In the genomic region with DNA sequence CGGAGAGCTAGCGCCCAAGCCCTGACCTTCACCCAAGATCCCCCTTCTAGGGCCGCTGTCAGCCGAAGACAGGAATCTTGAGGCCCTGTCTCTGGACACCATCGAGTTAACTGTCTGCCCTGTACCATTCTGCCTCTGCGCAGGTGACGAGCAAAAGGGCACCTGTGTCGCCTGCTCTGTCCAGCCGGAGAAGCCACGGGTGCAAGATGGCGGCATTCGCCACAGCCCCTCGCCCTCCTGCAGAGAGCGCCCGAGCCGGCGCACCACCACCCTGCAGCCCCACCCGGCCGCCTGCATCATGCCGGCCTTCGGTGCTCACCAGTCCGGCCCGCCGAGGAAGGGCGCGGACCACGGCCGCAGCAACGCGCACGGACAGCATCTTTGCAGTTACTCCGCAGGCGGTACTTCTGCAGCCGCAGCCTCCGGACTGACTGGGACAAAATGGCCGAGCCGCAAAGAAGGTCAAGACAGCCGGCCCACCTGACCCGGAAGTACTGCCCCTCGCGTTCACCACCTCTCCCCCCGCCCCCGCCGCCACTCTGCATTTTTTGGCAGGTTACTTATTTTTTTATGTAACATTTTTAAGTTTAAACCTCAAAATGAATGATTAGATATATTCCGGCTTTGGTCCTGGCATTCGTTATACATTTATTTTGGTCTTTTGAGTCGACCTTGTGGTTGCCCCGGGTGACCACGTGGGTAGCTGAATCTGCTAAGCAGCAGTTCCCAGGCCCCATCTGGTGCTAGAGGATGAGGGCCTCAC, we compare ENCODE assay signal across 1 cellular context.
TF ChIP-seq lines count a peak whose summit lies in the region.

Gene ATP5F1A, minus strand, starts transcription at position 444 of the 763 bp plus-strand sequence. Its CDS starts 65 bp downstream, at position 379.

TF ChIP-seq in HepG2, 621 proteins besides CTCF, POLR2A, EP300 and RAD21 (continued from another document):
- TF ChIP-seq UBTF (CRISPR knock-in tag; IDR thresholded peaks at IDR 0.05) (peak; percentile 86), ZNF614 (CRISPR knock-in tag; IDR thresholded peaks at IDR 0.05; ENCODE audit: borderline replicate concordance) (peak; percentile 54; the same call in 1 of the 2 replicates), ZNF747 (CRISPR knock-in tag; IDR thresholded peaks at IDR 0.05; ENCODE audit: borderline replicate concordance) (peak; percentile 60; the same call in 1 of the 2 replicates), ATF5 (CRISPR knock-in tag; IDR thresholded peaks at IDR 0.05; ENCODE audit: low read depth) (0 out of 2 replicates have a peak, but pooled peaks have one; percentile 31), IRF2 (CRISPR knock-in tag; IDR thresholded peaks at IDR 0.05) (peak; percentile 71), SIX4 (CRISPR knock-in tag; IDR thresholded peaks at IDR 0.05) (no peak), ZFP37 (CRISPR knock-in tag; IDR thresholded peaks at IDR 0.05; ENCODE audit: borderline replicate concordance) (0 out of 2 replicates have a peak, but pooled peaks have one; percentile 35), ARNTL (CRISPR knock-in tag; IDR thresholded peaks at IDR 0.05) (peak; percentile 54; the same call in 1 of the 2 replicates), ZSCAN29 (CRISPR knock-in tag; conservative IDR thresholded peaks at IDR 0.05) (no peak), RFXAP (CRISPR knock-in tag; IDR thresholded peaks at IDR 0.05; ENCODE audit: borderline replicate concordance) (peak; percentile 60; the same call in 1 of the 2 replicates), SALL1 (CRISPR knock-in tag; IDR thresholded peaks at IDR 0.05) (peak; percentile 88), ZSCAN21 (CRISPR knock-in tag; IDR thresholded peaks at IDR 0.05; ENCODE audit: borderline replicate concordance) (peak; percentile 39; the same call in 1 of the 2 replicates), KAT7 (CRISPR knock-in tag; IDR thresholded peaks at IDR 0.05; ENCODE audit: borderline replicate concordance) (peak; percentile 64; the same call in 1 of the 2 replicates), GATAD1 (CRISPR knock-in tag; IDR thresholded peaks at IDR 0.05) (peak; percentile 79), ZNF142 (CRISPR knock-in tag; IDR thresholded peaks at IDR 0.05) (peak; percentile 78), RXRA (CRISPR knock-in tag; IDR thresholded peaks at IDR 0.05) (peak; percentile 71; the same call in 1 of the 2 replicates), ZNF44 (CRISPR knock-in tag; IDR thresholded peaks at IDR 0.05) (peak; percentile 76; the same call in 1 of the 2 replicates), XRCC5 (optimal IDR thresholded peaks at IDR 0.05; ENCODE audit: low read length) (peak; percentile 68)
- TF ChIP-seq, protein P1, sequence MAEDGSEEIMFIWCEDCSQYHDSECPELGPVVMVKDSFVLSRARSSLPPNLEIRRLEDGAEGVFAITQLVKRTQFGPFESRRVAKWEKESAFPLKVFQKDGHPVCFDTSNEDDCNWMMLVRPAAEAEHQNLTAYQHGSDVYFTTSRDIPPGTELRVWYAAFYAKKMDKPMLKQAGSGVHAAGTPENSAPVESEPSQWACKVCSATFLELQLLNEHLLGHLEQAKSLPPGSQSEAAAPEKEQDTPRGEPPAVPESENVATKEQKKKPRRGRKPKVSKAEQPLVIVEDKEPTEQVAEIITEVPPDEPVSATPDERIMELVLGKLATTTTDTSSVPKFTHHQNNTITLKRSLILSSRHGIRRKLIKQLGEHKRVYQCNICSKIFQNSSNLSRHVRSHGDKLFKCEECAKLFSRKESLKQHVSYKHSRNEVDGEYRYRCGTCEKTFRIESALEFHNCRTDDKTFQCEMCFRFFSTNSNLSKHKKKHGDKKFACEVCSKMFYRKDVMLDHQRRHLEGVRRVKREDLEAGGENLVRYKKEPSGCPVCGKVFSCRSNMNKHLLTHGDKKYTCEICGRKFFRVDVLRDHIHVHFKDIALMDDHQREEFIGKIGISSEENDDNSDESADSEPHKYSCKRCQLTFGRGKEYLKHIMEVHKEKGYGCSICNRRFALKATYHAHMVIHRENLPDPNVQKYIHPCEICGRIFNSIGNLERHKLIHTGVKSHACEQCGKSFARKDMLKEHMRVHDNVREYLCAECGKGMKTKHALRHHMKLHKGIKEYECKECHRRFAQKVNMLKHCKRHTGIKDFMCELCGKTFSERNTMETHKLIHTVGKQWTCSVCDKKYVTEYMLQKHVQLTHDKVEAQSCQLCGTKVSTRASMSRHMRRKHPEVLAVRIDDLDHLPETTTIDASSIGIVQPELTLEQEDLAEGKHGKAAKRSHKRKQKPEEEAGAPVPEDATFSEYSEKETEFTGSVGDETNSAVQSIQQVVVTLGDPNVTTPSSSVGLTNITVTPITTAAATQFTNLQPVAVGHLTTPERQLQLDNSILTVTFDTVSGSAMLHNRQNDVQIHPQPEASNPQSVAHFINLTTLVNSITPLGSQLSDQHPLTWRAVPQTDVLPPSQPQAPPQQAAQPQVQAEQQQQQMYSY (CRISPR knock-in tag; IDR thresholded peaks at IDR 0.05): no peak
